Comparison of ENCODE assay signal across 23 cellular contexts in the genomic region with DNA sequence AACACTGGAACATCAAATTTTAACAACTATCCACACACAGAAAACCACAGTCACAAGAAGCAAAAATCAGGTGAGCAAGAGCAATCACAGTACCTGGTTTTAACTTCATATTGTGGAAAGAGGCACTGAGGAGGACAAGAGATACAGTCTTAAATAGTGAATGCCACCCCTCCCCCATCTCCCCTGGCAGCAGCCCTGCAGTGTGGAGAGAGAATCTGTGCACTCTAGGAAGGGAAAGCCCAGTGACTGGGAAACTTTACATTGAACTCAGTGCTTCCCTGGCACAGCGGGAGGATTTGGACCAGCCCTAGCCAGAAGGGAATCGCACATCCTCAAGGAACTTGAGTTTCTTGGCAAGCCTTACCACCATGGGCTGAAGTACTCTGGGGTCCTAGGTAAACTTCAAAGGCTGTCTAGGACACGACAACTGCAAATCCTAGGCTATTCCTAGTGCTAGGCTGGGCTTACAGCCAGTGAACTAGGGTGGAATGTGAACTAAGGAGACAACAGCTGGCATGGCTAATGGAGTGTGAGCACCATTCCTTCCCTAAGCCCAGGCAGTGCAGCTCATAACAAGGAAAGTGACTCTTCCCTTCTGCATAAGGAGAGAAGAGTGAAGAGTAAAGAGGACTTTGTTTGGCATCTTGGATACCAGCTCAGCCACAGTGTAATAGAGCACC.
DNase-seq lines count a peak whose midpoint lies in the region; ATAC-seq, FAIRE-seq and TF ChIP-seq lines count a peak whose summit lies in the region.
"Had no signal": no experiment of that assay in that cellular context is flagged by ENCODE, and none has a peak within 500 bp of the region (broad histone marks: within the 10 kb centered on the region; RNA-seq: fewer than 3 reads in every experiment).

No MANE protein-coding gene starts in this region.

- H3K36me3 Mint-ChIP-seq in neural progenitor cell, result no peaks in the 10 kb centered on the region
- H3K36me3 Mint-ChIP-seq: activated CD4-positive, alpha-beta memory T cell treated with anti-CD3 and anti-CD28 coated beads for 36 hours; activated naive CD4-positive, alpha-beta T cell treated with anti-CD3 and anti-CD28 coated beads, Interleukin-2, amount 50 U/mL, for 24 hours; CD8-positive, alpha-beta memory T cell; IgD-negative memory B cell; memory B cell had no signal

- ATAC-seq in HG02884 (IDR thresholded peaks at IDR 0.05; ENCODE audit: unreplicated experiment), result no peak
- no peak for ATAC-seq in SK-N-SH treated with all-trans-retinoic acid at 6 μM for 48 hours

- H3K9me3 Mint-ChIP-seq in neural progenitor cell, result no peaks in the 10 kb centered on the region
- H3K9me3 Mint-ChIP-seq: activated CD4-positive, alpha-beta memory T cell treated with anti-CD3 and anti-CD28 coated beads for 36 hours; memory B cell; neural crest cell had no signal

- no peaks in the 10 kb centered on the region for H3K36me3 ChIP-seq in endothelial cell of umbilical vein (ENCODE audit: control insufficient read depth in 2 of 2, extremely low read depth in 1 of 2, insufficient read depth in 2 of 2, low read length in 2 of 2)
- H3K36me3 ChIP-seq in neural progenitor cell, result no peaks in the 10 kb centered on the region
- H3K36me3 ChIP-seq: upper lobe of left lung had no signal

- no peak overlapping the region for H3K4me3 Mint-ChIP-seq in neural progenitor cell
- H3K4me3 Mint-ChIP-seq: activated CD4-positive, alpha-beta memory T cell treated with anti-CD3 and anti-CD28 coated beads for 36 hours; activated naive CD4-positive, alpha-beta T cell treated with anti-CD3 and anti-CD28 coated beads, Interleukin-2, amount 50 U/mL, for 24 hours; CD8-positive, alpha-beta memory T cell; IgD-negative memory B cell; memory B cell; neural crest cell had no signal

- H4K20me1 ChIP-seq in endothelial cell of umbilical vein (replicated peaks; ENCODE audit: control insufficient read depth, extremely low read depth, insufficient read depth, low read length) (no peaks in the 10 kb centered on the region), neural progenitor cell (ENCODE audit: low read depth) (no peaks in the 10 kb centered on the region)

- H3K9ac ChIP-seq in endothelial cell of umbilical vein (replicated peaks; ENCODE audit: extremely low read depth, insufficient read depth, low read length) (no peak overlapping the region), neural progenitor cell (no peak overlapping the region)

- DNase-seq in EH (ENCODE audit: low read depth) (peak; percentile 56), NCI-H446 (lab: John Stamatoyannopoulos, UW) (peak; percentile 74 to 88), endothelial cell of umbilical vein (ENCODE audit: low read depth, low spot score) (peak; percentile 68), neural progenitor cell (ENCODE audit: low spot score) (no peak), T1000 (lab: John Stamatoyannopoulos, UW) (no peak)
- no peak for DNase-seq in activated T-cell treated with anti-CD3 and anti-CD28 coated beads, Interleukin-2, amount 50 U/mL, for 48 hours
- DNase-seq: activated CD4-positive, alpha-beta memory T cell treated with anti-CD3 and anti-CD28 coated beads for 36 hours; CD8-positive, alpha-beta memory T cell; DMS79; NCI-H2081; NCI-H524 treated with DMSO at 0.1 percent for 48 hours; stimulated activated naive CD4-positive, alpha-beta T cell treated with Interleukin-2 at 50 U/mL for 16 hours; T-helper 2 cell; upper lobe of left lung had no signal

- H3K9me1 ChIP-seq in endothelial cell of umbilical vein (replicated peaks; ENCODE audit: control insufficient read depth, extremely low read depth, insufficient read depth, low read length), result no peaks in the 10 kb centered on the region

- peak; percentile 37 for FAIRE-seq in endothelial cell of umbilical vein (lab: Jason Lieb, UNC)
- FAIRE-seq: GM18507, keratinocyte had no signal

- TF ChIP-seq CTCF in endothelial cell of umbilical vein (IDR thresholded peaks at IDR 0.05; ENCODE audit: extremely low read depth in 1 of 2, insufficient read depth in 1 of 2, low read depth in 1 of 2, low read length in 2 of 2) (no peak), neural progenitor cell (IDR thresholded peaks at IDR 0.05) (no peak)

- peaks cover 4% of the 10 kb centered on the region for H3K27me3 Mint-ChIP-seq in neural progenitor cell (ENCODE audit: insufficient read depth, low read depth)
- H3K27me3 Mint-ChIP-seq: activated CD4-positive, alpha-beta memory T cell treated with anti-CD3 and anti-CD28 coated beads for 36 hours; activated naive CD4-positive, alpha-beta T cell treated with anti-CD3 and anti-CD28 coated beads, Interleukin-2, amount 50 U/mL, for 24 hours; CD8-positive, alpha-beta memory T cell had no signal

- H2AFZ ChIP-seq in endothelial cell of umbilical vein (ENCODE audit: low read depth, low read length) (no peak overlapping the region), neural progenitor cell (replicated peaks) (no peak overlapping the region)

- TF ChIP-seq POLR2A in endothelial cell of umbilical vein (IDR thresholded peaks at IDR 0.05; ENCODE audit: low read depth, low read length), result no peak

- dilution Hi-C loops in endothelial cell of umbilical vein (cut with MboI; ENCODE audit: extremely low pct_ligation_motif_present, low sequenced_read_pairs), result no loop called here

- H3K27ac Mint-ChIP-seq in neural progenitor cell, result peak overlapping the region; percentile 53
- H3K27ac Mint-ChIP-seq: activated CD4-positive, alpha-beta memory T cell treated with anti-CD3 and anti-CD28 coated beads for 36 hours; activated naive CD4-positive, alpha-beta T cell treated with anti-CD3 and anti-CD28 coated beads, Interleukin-2, amount 50 U/mL, for 24 hours; CD8-positive, alpha-beta memory T cell; IgD-negative memory B cell; memory B cell had no signal

- peaks cover 6% of the 10 kb centered on the region for H3K4me1 Mint-ChIP-seq in neural progenitor cell
- H3K4me1 Mint-ChIP-seq: activated naive CD4-positive, alpha-beta T cell treated with anti-CD3 and anti-CD28 coated beads, Interleukin-2, amount 50 U/mL, for 24 hours; CD8-positive, alpha-beta memory T cell; IgD-negative memory B cell; memory B cell; neural crest cell had no signal

- H3K4me2 ChIP-seq in endothelial cell of umbilical vein (ENCODE audit: insufficient read depth, low read length), result peak overlapping the region; percentile 66
- no peak overlapping the region for H3K4me2 ChIP-seq in neural progenitor cell

- POLR2A ChIA-PET in endothelial cell of umbilical vein (lab: Charles Lee), result no interaction called here

- H3K79me2 ChIP-seq in endothelial cell of umbilical vein (ENCODE audit: control insufficient read depth, insufficient read depth, low read length) (no peaks in the 10 kb centered on the region), neural progenitor cell (ENCODE audit: low read depth) (no peaks in the 10 kb centered on the region)

- H3K9me3 ChIP-seq in endothelial cell of umbilical vein (replicated peaks; ENCODE audit: control insufficient read depth, insufficient read depth, low read length) (no peaks in the 10 kb centered on the region), neural progenitor cell (ENCODE audit: low read depth) (no peaks in the 10 kb centered on the region)
- H3K9me3 ChIP-seq: upper lobe of left lung had no signal

- CTCF ChIA-PET in endothelial cell of umbilical vein (lab: Charles Lee), result interaction anchor here (1.1 to 1.6 kb wide), 4 partner anchors 16 to 50 kb away, joined by 3 to 6 read pairs (median 4); no protein-coding TSS in a partner anchor

- no peaks in the 10 kb centered on the region for H3F3A ChIP-seq in neural progenitor cell (ENCODE audit: low read depth)

- H3K27me3 ChIP-seq in endothelial cell of umbilical vein (ENCODE audit: control insufficient read depth in 2 of 2, insufficient read depth in 2 of 2, low read length in 2 of 2) (no peaks in the 10 kb centered on the region), neural progenitor cell (no peaks in the 10 kb centered on the region)
- H3K27me3 ChIP-seq: upper lobe of left lung had no signal

- H3K4me1 ChIP-seq in endothelial cell of umbilical vein (ENCODE audit: control insufficient read depth, extremely low read depth, insufficient read depth, low read length), result peaks cover 24% of the 10 kb centered on the region
- H3K4me1 ChIP-seq in neural progenitor cell, result peaks cover 8% of the 10 kb centered on the region
- H3K4me1 ChIP-seq: upper lobe of left lung had no signal

- no TSS peak for BruUV-seq in endothelial cell of umbilical vein (replicated peaks; lab: Mats Ljungman, UMichigan)

- H3K4me3 ChIP-seq in endothelial cell of umbilical vein (replicated peaks in 1 of 3; ENCODE audit: insufficient read depth in 1 of 3, low read depth in 1 of 3, low read length in 3 of 3) (no peak overlapping the region), neural progenitor cell (no peak overlapping the region)
- H3K4me3 ChIP-seq: upper lobe of left lung had no signal

- H3K27ac ChIP-seq in endothelial cell of umbilical vein (ENCODE audit: insufficient read depth, low read depth, low read length), result peak overlapping the region; percentile 33
- H3K27ac ChIP-seq in neural progenitor cell, result no peak overlapping the region
- H3K27ac ChIP-seq: HL-60, upper lobe of left lung had no signal

- intact Hi-C loops in endothelial cell of umbilical vein (cut with micrococcal nuclease), result loop anchor here (5.0 kb wide), 1 partner anchor 866 kb away; a partner anchor contains a TSS

TF ChIP-seq in endothelial cell of umbilical vein, 7 proteins besides CTCF, POLR2A, EP300 and RAD21 (continues in another document):
- TF ChIP-seq JUN (IDR thresholded peaks at IDR 0.05; ENCODE audit: borderline replicate concordance, insufficient read depth, insufficient read length, low read depth), result no peak
- TF ChIP-seq POLR2AphosphoS5 (IDR thresholded peaks at IDR 0.05; ENCODE audit: insufficient read depth, low read depth, low read length), result no peak
- TF ChIP-seq, protein P1, sequence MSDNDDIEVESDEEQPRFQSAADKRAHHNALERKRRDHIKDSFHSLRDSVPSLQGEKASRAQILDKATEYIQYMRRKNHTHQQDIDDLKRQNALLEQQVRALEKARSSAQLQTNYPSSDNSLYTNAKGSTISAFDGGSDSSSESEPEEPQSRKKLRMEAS (IDR thresholded peaks at IDR 0.05; ENCODE audit: insufficient read depth, insufficient read length), result no peak
- no peak for TF ChIP-seq FOS (IDR thresholded peaks at IDR 0.05; ENCODE audit: borderline replicate concordance, insufficient read depth, low read length)
- TF ChIP-seq MYC (IDR thresholded peaks at IDR 0.05; ENCODE audit: low read depth, low read length), result no peak

TF ChIP-seq in SK-N-SH treated with all-trans-retinoic acid at 6 μM for 48 hours, 23 proteins besides CTCF, POLR2A, EP300 and RAD21:
- TF ChIP-seq, protein P2, sequence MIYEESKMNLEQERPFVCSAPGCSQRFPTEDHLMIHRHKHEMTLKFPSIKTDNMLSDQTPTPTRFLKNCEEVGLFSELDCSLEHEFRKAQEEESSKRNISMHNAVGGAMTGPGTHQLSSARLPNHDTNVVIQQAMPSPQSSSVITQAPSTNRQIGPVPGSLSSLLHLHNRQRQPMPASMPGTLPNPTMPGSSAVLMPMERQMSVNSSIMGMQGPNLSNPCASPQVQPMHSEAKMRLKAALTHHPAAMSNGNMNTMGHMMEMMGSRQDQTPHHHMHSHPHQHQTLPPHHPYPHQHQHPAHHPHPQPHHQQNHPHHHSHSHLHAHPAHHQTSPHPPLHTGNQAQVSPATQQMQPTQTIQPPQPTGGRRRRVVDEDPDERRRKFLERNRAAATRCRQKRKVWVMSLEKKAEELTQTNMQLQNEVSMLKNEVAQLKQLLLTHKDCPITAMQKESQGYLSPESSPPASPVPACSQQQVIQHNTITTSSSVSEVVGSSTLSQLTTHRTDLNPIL (CRISPR knock-in tag; IDR thresholded peaks at IDR 0.05; ENCODE audit: low read depth), result no peak
TF ChIP-seq in SK-N-SH treated with all-trans-retinoic acid at 6 μM for 48 hours: peak in this region for 0.

Comparison
In these comparisons a context has a peak if more than half of its experiments do, and no peak if none do; other contexts are left out.
1. DNase-seq: peak in EH (single experiment), NCI-H446 (2 of 2) and endothelial cell of umbilical vein (single experiment); none in neural progenitor cell (single experiment), activated T-cell treated with anti-CD3 and anti-CD28 coated beads, Interleukin-2, amount 50 U/mL, for 48 hours (0 of 2) and T1000 (single experiment).